18 cellular contexts compared by ENCODE assay signal in genomic region chr12:8636581-8636980, GRCh38. TPM values are rescaled to one million over a fixed set of nuclear protein-coding genes. Genes with fewer than 3 reads are reported as not detected.
"Had no signal": no experiment of that assay in that cellular context is flagged by ENCODE, and none has a peak within 500 bp of the region (broad histone marks: within the 10 kb centered on the region; RNA-seq: fewer than 3 reads in every experiment).

No MANE protein-coding gene starts in this region.

- H3K27ac ChIP-seq: esophagus muscularis mucosa, lower lobe of right lung, ovary, thyroid gland, vagina, VCaP had no signal

- H3K4me1 Mint-ChIP-seq: activated CD4-positive, alpha-beta T cell treated with anti-CD3 and anti-CD28 coated beads for 36 hours; stimulated activated effector memory CD8-positive, alpha-beta T cell treated with anti-CD3 and anti-CD28 coated beads, Interleukin-12 subunit alpha, Interleukin-12 subunit beta, amount 100 ng/mL, for 72 hours had no signal

- H3K27me3 ChIP-seq: esophagus muscularis mucosa, ovary, thyroid gland, vagina had no signal

- H3K36me3 Mint-ChIP-seq: activated naive CD4-positive, alpha-beta T cell treated with anti-CD3 and anti-CD28 coated beads, Interleukin-2, amount 50 U/mL, for 72 hours; stimulated activated effector memory CD8-positive, alpha-beta T cell treated with anti-CD3 and anti-CD28 coated beads, Interleukin-12 subunit alpha, Interleukin-12 subunit beta, amount 100 ng/mL, for 72 hours had no signal

- H3K27ac Mint-ChIP-seq: activated CD4-positive, alpha-beta T cell treated with anti-CD3 and anti-CD28 coated beads for 36 hours; activated CD8-positive, alpha-beta T cell treated with anti-CD3 and anti-CD28 coated beads, Interleukin-2, amount 10 ng/mL, durations not matched to agents 7 days and 5 days; activated naive CD4-positive, alpha-beta T cell treated with anti-CD3 and anti-CD28 coated beads, Interleukin-2, amount 50 U/mL, for 72 hours; activated T-cell treated with anti-CD3 and anti-CD28 coated beads, Interleukin-2, amount 50 U/mL, for 72 hours; stimulated activated effector memory CD8-positive, alpha-beta T cell treated with anti-CD3 and anti-CD28 coated beads, Interleukin-12 subunit alpha, Interleukin-12 subunit beta, amount 100 ng/mL, for 72 hours had no signal

- ATAC-seq: activated CD4-positive, alpha-beta T cell treated with anti-CD3 and anti-CD28 coated beads for 36 hours; activated CD8-positive, alpha-beta T cell treated with anti-CD3 and anti-CD28 coated beads, Interleukin-2, amount 10 ng/mL, durations not matched to agents 7 days and 5 days; activated naive CD4-positive, alpha-beta T cell treated with anti-CD3 and anti-CD28 coated beads, Interleukin-2, amount 50 U/mL, for 72 hours; activated T-cell treated with anti-CD3 and anti-CD28 coated beads, Interleukin-2, amount 50 U/mL, for 72 hours; lower lobe of right lung; stimulated activated effector memory CD8-positive, alpha-beta T cell treated with anti-CD3 and anti-CD28 coated beads, Interleukin-12 subunit alpha, Interleukin-12 subunit beta, amount 100 ng/mL, for 72 hours had no signal

- H3K9me3 Mint-ChIP-seq: activated T-cell treated with anti-CD3 and anti-CD28 coated beads, Interleukin-2, amount 50 U/mL, for 72 hours; stimulated activated effector memory CD8-positive, alpha-beta T cell treated with anti-CD3 and anti-CD28 coated beads, Interleukin-12 subunit alpha, Interleukin-12 subunit beta, amount 100 ng/mL, for 72 hours had no signal

- DNase-seq: activated CD4-positive, alpha-beta T cell treated with anti-CD3 and anti-CD28 coated beads for 36 hours; activated CD8-positive, alpha-beta memory T cell treated with anti-CD3 and anti-CD28 coated beads, Interleukin-2, amount 50 U/mL, for 4 hours; activated CD8-positive, alpha-beta T cell treated with anti-CD3 and anti-CD28 coated beads, Interleukin-2, amount 10 ng/mL, durations not matched to agents 7 days and 5 days; activated gamma-delta T cell; activated T-cell treated with anti-CD3 and anti-CD28 coated beads, Interleukin-2, amount 50 U/mL, for 72 hours; amniotic stem cell; caudate nucleus; hypothalamus; lower lobe of right lung; midbrain; ovary; thyroid gland had no signal

- H3K4me1 ChIP-seq: esophagus muscularis mucosa, lower lobe of right lung, thyroid gland, vagina had no signal

- H3K4me3 ChIP-seq: esophagus muscularis mucosa, lower lobe of right lung, ovary, thyroid gland, vagina had no signal

- H3K4me3 Mint-ChIP-seq: activated CD4-positive, alpha-beta T cell treated with anti-CD3 and anti-CD28 coated beads for 36 hours; activated CD8-positive, alpha-beta T cell treated with anti-CD3 and anti-CD28 coated beads, Interleukin-2, amount 10 ng/mL, durations not matched to agents 7 days and 5 days; activated T-cell treated with anti-CD3 and anti-CD28 coated beads, Interleukin-2, amount 50 U/mL, for 72 hours; stimulated activated effector memory CD8-positive, alpha-beta T cell treated with anti-CD3 and anti-CD28 coated beads, Interleukin-12 subunit alpha, Interleukin-12 subunit beta, amount 100 ng/mL, for 72 hours had no signal

- H3K27me3 Mint-ChIP-seq: activated CD4-positive, alpha-beta T cell treated with anti-CD3 and anti-CD28 coated beads for 36 hours had no signal

RNA-seq across cellular contexts. Expression of gene AICDA, which starts 23.9 kb away (rescaled TPM):
- total RNA-seq: activated CD4-positive, alpha-beta T cell treated with anti-CD3 and anti-CD28 coated beads for 36 hours; activated CD8-positive, alpha-beta T cell treated with anti-CD3 and anti-CD28 coated beads, Interleukin-2, amount 10 ng/mL, durations not matched to agents 7 days and 5 days; activated naive CD4-positive, alpha-beta T cell treated with anti-CD3 and anti-CD28 coated beads, Interleukin-2, amount 50 U/mL, for 72 hours; activated T-cell treated with anti-CD3 and anti-CD28 coated beads, Interleukin-2, amount 50 U/mL, for 72 hours; esophagus muscularis mucosa; ovary; thyroid gland; vagina had no signal
- polyA plus RNA-seq: ovary had no signal

RNA-seq across cellular contexts. Expression of gene MFAP5, which starts 26.0 kb away (rescaled TPM):
- total RNA-seq: activated CD4-positive, alpha-beta T cell treated with anti-CD3 and anti-CD28 coated beads for 36 hours; activated CD8-positive, alpha-beta T cell treated with anti-CD3 and anti-CD28 coated beads, Interleukin-2, amount 10 ng/mL, durations not matched to agents 7 days and 5 days; activated naive CD4-positive, alpha-beta T cell treated with anti-CD3 and anti-CD28 coated beads, Interleukin-2, amount 50 U/mL, for 72 hours; activated T-cell treated with anti-CD3 and anti-CD28 coated beads, Interleukin-2, amount 50 U/mL, for 72 hours; T-helper 1 cell treated with Interleukin-12 subunit alpha and Interleukin-12 subunit beta and Interleukin-4 antibody, amounts not matched to agents 30 ng/mL and 1 ng/mL, for 36 hours had no signal
